In the genomic region with DNA sequence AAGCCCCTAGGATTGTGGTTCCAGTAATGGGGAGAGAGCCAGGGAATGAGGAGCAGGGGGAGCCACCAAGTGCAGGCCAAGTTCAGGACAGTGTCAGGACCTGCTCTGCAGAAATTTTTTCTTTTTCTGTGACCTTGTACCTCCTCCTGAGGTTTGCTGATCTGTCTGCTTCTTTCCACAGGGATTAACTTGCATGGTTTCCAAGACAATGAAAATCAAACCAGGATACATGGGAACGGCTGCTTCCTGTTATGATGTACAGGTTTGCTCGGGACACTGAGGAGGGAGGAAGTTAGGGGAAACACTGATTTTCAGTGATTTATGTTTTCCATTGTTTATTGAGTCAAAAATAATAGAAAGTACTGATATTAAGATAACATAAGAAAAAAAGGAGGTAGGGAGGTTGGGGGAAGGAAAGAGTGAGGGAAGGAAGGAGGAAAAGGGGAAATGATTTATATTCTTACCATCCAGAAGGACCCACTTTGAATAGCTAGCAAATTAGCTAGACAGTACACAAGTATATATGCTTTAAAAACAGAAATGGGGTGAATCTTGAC, we compare ENCODE assay signal across 15 cellular contexts. TPM values are rescaled to one million over a fixed set of nuclear protein-coding genes. Genes with fewer than 3 reads are reported as not detected.
DNase-seq lines count a peak whose midpoint lies in the region; ATAC-seq and TF ChIP-seq lines count a peak whose summit lies in the region.
"Not testable (repeated sequence)": the region's sequence is repeated elsewhere in the genome, so short reads cannot be mapped to it uniquely, and the experiment has no call there.
"Had no signal": no experiment of that assay in that cellular context is flagged by ENCODE, and none has a peak within 500 bp of the region (broad histone marks: within the 10 kb centered on the region; RNA-seq: fewer than 3 reads in every experiment).

No MANE protein-coding gene starts in this region.

- H3K27ac Mint-ChIP-seq in endothelial cell (ENCODE audit: unreplicated experiment): peak overlapping the region; percentile 99

- not testable (repeated sequence) for H3K4me3 Mint-ChIP-seq in endothelial cell (ENCODE audit: unreplicated experiment)

- H3K4me3 ChIP-seq in heart right ventricle; liver (ENCODE audit: low read depth in 1 of 3, low read length in 3 of 3): not testable (repeated sequence)

- peak overlapping the region in 1 of 10 donors; percentile 14 for H3K27ac ChIP-seq in heart right ventricle
- H3K27ac ChIP-seq in liver (ENCODE audit: low read depth in 1 of 2, low read length in 2 of 2): not testable (repeated sequence)

- TF ChIP-seq RAD21 in liver (IDR thresholded peaks at IDR 0.05): not testable (repeated sequence)

- H3K4me1 Mint-ChIP-seq in endothelial cell (ENCODE audit: unreplicated experiment): peaks cover 22% of the 10 kb centered on the region

- H3K9me3 ChIP-seq in heart right ventricle; liver (ENCODE audit: control insufficient read depth in 4 of 4, low read length in 3 of 4): not testable (repeated sequence)

- H3K27me3 ChIP-seq in heart right ventricle; liver (ENCODE audit: control insufficient read depth in 4 of 4, insufficient read depth in 4 of 4, low read length in 3 of 4): not testable (repeated sequence)

- not testable (repeated sequence) for H3K9ac ChIP-seq in liver (ENCODE audit: low read depth in 1 of 2, low read length in 2 of 2)

- intact Hi-C loops in heart right ventricle (cut with DNase I): not testable (repeated sequence)

- 28 to 38% methylated on average over 1 to 2 of the region's 2 CpGs for WGBS in heart right ventricle, 2 donors
- 60% methylated on average over 2 of the region's 2 CpGs for WGBS in liver

- not testable (repeated sequence) for H3K9me3 Mint-ChIP-seq in endothelial cell (ENCODE audit: unreplicated experiment)

- DNase-seq in dermis blood vessel endothelial cell: peak; percentile 4
- DNase-seq in endothelial cell (ENCODE audit: low spot score); heart right ventricle; left lobe of liver (ENCODE audit: low spot score): not testable (repeated sequence)
- DNase-seq in lung microvascular endothelial cell (ENCODE audit: low read depth in 2 of 2): peak; percentile 2 to 66

- H3K27me3 Mint-ChIP-seq in endothelial cell (ENCODE audit: unreplicated experiment): not testable (repeated sequence)

- not testable (repeated sequence) for TF ChIP-seq CTCF in endothelial cell (IDR thresholded peaks at IDR 0.05; ENCODE audit: unreplicated experiment); heart right ventricle (IDR thresholded peaks at IDR 0.05); liver (IDR thresholded peaks at IDR 0.05; ENCODE audit: low read depth, low read length, missing input control)

- ATAC-seq in heart right ventricle (peak in 5 of 8 donors; percentile 27 to 72 (median 33)), left lobe of liver (peak; percentile 21)

- H3K36me3 Mint-ChIP-seq in endothelial cell (ENCODE audit: low read depth, unreplicated experiment): not testable (repeated sequence)

- not testable (repeated sequence) for H3K36me3 ChIP-seq in heart right ventricle
- peaks cover 2 to 55% (median 29%) of the 10 kb centered on the region in 4 donors for H3K36me3 ChIP-seq in liver (ENCODE audit: control insufficient read depth in 4 of 4, insufficient read depth in 3 of 4, low read depth in 1 of 4, low read length in 3 of 4)

- not testable (repeated sequence) for H3K4me1 ChIP-seq in heart right ventricle; liver (ENCODE audit: control insufficient read depth in 4 of 4, insufficient read depth in 4 of 4, low read length in 3 of 4)

TF ChIP-seq in liver, 16 proteins besides CTCF, POLR2A, EP300 and RAD21:
- peak; percentile 19 for TF ChIP-seq NR2F2 (IDR thresholded peaks at IDR 0.05)

RNA-seq across cellular contexts. Expression of gene ACSM2A, which starts 25.9 kb away (rescaled TPM):
- total RNA-seq in dermis blood vessel endothelial cell: under 0.01 TPM in 1 of 2 replicates, not detected in the other
- not detected for total RNA-seq in endothelial cell (ENCODE audit: unreplicated experiment)
- total RNA-seq in heart right ventricle: not detected
- not detected for polyA plus RNA-seq in heart right ventricle
- total RNA-seq in left lobe of liver: 359 TPM
- total RNA-seq in liver: 1,000 to 10,000 TPM in 1 of 2 donors, 10 to 100 TPM in 1; 30.1 to 1,049 TPM
- 100 to 1,000 TPM; 177 to 607 TPM for polyA plus RNA-seq in liver
- total RNA-seq in lung microvascular endothelial cell: under 0.01 TPM in 2 replicates
- total RNA-seq: A673; CD4-positive, alpha-beta memory T cell; CD4-positive, CD25-positive, alpha-beta regulatory T cell; CD8-positive, alpha-beta memory T cell; Daoy; G401; GM12878 had no signal
- polyA plus RNA-seq: AG04450; CD14-positive monocyte; CD4-positive, alpha-beta memory T cell; CD4-positive, CD25-positive, alpha-beta regulatory T cell; CD8-positive, alpha-beta memory T cell; GM12878 had no signal

Comparison
In these comparisons a context has a peak if more than half of its experiments do, and no peak if none do; other contexts are left out.
1. RNA of gene ACSM2A, which starts 25.9 kb away (total RNA-seq): 30.1 to 1,049 TPM in liver and 359 TPM in left lobe of liver (single experiment); not detected in endothelial cell (single experiment), under 0.01 TPM in dermis blood vessel endothelial cell, not detected in heart right ventricle and under 0.01 TPM in lung microvascular endothelial cell; every median in the first group is over 10 times any median in the second.